ENCODE assay signal across 15 cellular contexts in the genomic region with DNA sequence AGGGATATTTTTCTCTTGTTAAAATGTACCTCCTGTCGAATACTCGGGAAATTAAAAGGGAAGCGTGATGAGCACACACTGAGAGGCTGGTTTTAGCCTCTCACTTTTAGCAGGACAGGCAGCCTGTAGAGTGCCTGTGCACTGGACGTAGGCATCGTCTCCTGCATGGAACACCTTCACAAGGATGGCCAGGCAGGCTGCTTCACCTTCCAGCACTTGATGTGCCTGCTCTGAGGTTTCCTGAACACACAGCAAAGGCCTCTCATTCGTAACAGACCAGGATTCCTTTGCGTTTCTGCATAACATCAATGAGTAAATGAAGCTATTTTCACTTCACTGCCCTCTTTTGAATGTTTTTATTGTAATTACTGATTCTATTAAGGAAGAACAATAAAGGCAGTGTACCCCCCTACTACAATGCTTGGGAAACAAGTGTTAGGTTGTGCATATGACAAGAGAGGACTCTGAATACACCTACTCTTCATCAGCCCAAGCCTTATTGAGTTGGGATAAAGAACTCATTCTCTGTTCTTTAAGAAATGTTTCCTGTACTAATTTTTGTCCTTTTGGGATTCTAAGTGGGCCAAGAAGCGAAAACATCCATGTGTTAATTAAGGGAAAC.
DNase-seq lines count a peak whose midpoint lies in the region; ATAC-seq and TF ChIP-seq lines count a peak whose summit lies in the region.
"Had no signal": no experiment of that assay in that cellular context is flagged by ENCODE, and none has a peak within 500 bp of the region (broad histone marks: within the 10 kb centered on the region; RNA-seq: fewer than 3 reads in every experiment).

No MANE protein-coding gene starts in this region.

- H3K36me3 ChIP-seq in SK-N-SH (replicated peaks in 1 of 2; ENCODE audit: control insufficient read depth in 1 of 2, insufficient read depth in 2 of 2, low read length in 1 of 2), result no peaks in the 10 kb centered on the region
- no peaks in the 10 kb centered on the region for H3K36me3 ChIP-seq in endodermal cell (ENCODE audit: control insufficient read depth, insufficient read depth, low read length)
- no peaks in the 10 kb centered on the region for H3K36me3 ChIP-seq in mesenchymal stem cell (ENCODE audit: control insufficient read depth in 1 of 2, insufficient read depth in 2 of 2, low read depth in 1 of 2, low read length in 2 of 2)
- H3K36me3 ChIP-seq in smooth muscle cell (ENCODE audit: low read depth), result no peaks in the 10 kb centered on the region
- H3K36me3 ChIP-seq: BLaER1 treated with 17β-estradiol and CSF1 and Interleukin-3, amounts not matched to agents 10 nM and 100 nM had no signal

- H3K23ac ChIP-seq in mesenchymal stem cell (ENCODE audit: low read length in 2 of 2), result no peak overlapping the region

- no peaks in the 10 kb centered on the region for H3K27me3 Mint-ChIP-seq in endodermal cell (ENCODE audit: insufficient read depth)
- H3K27me3 Mint-ChIP-seq: CD4-positive, CD25-positive, alpha-beta regulatory T cell had no signal

- H3K4ac ChIP-seq in mesenchymal stem cell (ENCODE audit: low read depth in 1 of 2, low read length in 2 of 2), result no peak overlapping the region

- H3K14ac ChIP-seq in mesenchymal stem cell (ENCODE audit: low read length in 2 of 2), result no peak overlapping the region

- H3K4me1 Mint-ChIP-seq in endodermal cell, result peaks cover 2% of the 10 kb centered on the region
- H3K4me1 Mint-ChIP-seq: CD4-positive, CD25-positive, alpha-beta regulatory T cell had no signal

- no peak for TF ChIP-seq CTCF in SK-N-SH (IDR thresholded peaks at IDR 0.05)
- TF ChIP-seq CTCF in endodermal cell (conservative IDR thresholded peaks at IDR 0.05), result no peak
- TF ChIP-seq CTCF in smooth muscle cell (IDR thresholded peaks at IDR 0.05; ENCODE audit: borderline replicate concordance, insufficient read depth, poor library complexity, severe bottlenecking), result no peak

- WGBS in SK-N-SH (ENCODE audit: low lambda C conversion rate), result 13% methylated on average over 8 of the region's 8 CpGs
- WGBS in endodermal cell (ENCODE audit: insufficient coverage in 1 of 2, insufficient read length in 1 of 2), 2 experiments, result 89 to 91% methylated on average over 7 to 8 of the region's 8 CpGs
- WGBS in mesenchymal stem cell, result 85% methylated on average over 5 of the region's 8 CpGs
- WGBS in smooth muscle cell (ENCODE audit: low lambda C conversion rate), result 93% methylated on average over 8 of the region's 8 CpGs

- H3K36me3 Mint-ChIP-seq in endodermal cell (ENCODE audit: low read depth), result no peaks in the 10 kb centered on the region
- H3K36me3 Mint-ChIP-seq: CD4-positive, CD25-positive, alpha-beta regulatory T cell had no signal

- H3K4me2 ChIP-seq in SK-N-SH (0 out of 2 replicates have a peak overlapping the region, but pooled peaks have one; percentile 24), mesenchymal stem cell (ENCODE audit: low read length, poor library complexity, severe bottlenecking) (no peak overlapping the region), smooth muscle cell (no peak overlapping the region)
- H3K4me2 ChIP-seq: BLaER1 treated with 17β-estradiol and CSF1 and Interleukin-3, amounts not matched to agents 10 nM and 100 nM had no signal

- H3K9me3 ChIP-seq in SK-N-SH (no peaks in the 10 kb centered on the region), endodermal cell (ENCODE audit: control insufficient read depth, low read length) (no peaks in the 10 kb centered on the region), mesenchymal stem cell (ENCODE audit: control insufficient read depth, low read length) (peaks cover 5% of the 10 kb centered on the region), smooth muscle cell (replicated peaks; ENCODE audit: low read depth) (no peaks in the 10 kb centered on the region)
- H3K9me3 ChIP-seq: BLaER1 treated with 17β-estradiol and CSF1 and Interleukin-3, amounts not matched to agents 10 nM and 100 nM had no signal

- no peak overlapping the region for H4K8ac ChIP-seq in mesenchymal stem cell (ENCODE audit: low read length)

- no peaks in the 10 kb centered on the region for H3K79me1 ChIP-seq in mesenchymal stem cell (replicated peaks; ENCODE audit: low read length, poor library complexity, severe bottlenecking)

- no peak for TF ChIP-seq EP300 in SK-N-SH (IDR thresholded peaks at IDR 0.05; ENCODE audit: borderline replicate concordance in 1 of 2, low read depth in 1 of 2, low read length in 1 of 2)

- H3F3A ChIP-seq in SK-N-SH (replicated peaks; ENCODE audit: insufficient read depth) (no peaks in the 10 kb centered on the region), smooth muscle cell (ENCODE audit: low read depth) (no peaks in the 10 kb centered on the region)

- no peak overlapping the region for H3K4me3 Mint-ChIP-seq in endodermal cell

- POLR2A ChIA-PET in SK-N-SH (lab: Yijun Ruan, JAX), result no interaction called here

- H2AK5ac ChIP-seq in mesenchymal stem cell (ENCODE audit: low read length, severe bottlenecking), result no peak overlapping the region

- H3K79me2 ChIP-seq in SK-N-SH (ENCODE audit: insufficient read depth), result no peaks in the 10 kb centered on the region
- H3K79me2 ChIP-seq in smooth muscle cell (ENCODE audit: low read depth), result no peaks in the 10 kb centered on the region

- no peaks in the 10 kb centered on the region for H3K27me3 ChIP-seq in SK-N-SH (ENCODE audit: insufficient read depth)
- H3K27me3 ChIP-seq in endodermal cell (ENCODE audit: control insufficient read depth, insufficient read depth, low read length, poor library complexity, severe bottlenecking), result no peaks in the 10 kb centered on the region
- H3K27me3 ChIP-seq in mesenchymal stem cell (ENCODE audit: control insufficient read depth in 1 of 2, insufficient read depth in 1 of 2, low read length in 2 of 2), result no peaks in the 10 kb centered on the region
- H3K27me3 ChIP-seq in smooth muscle cell (ENCODE audit: low read depth), result no peaks in the 10 kb centered on the region
- H3K27me3 ChIP-seq: BLaER1 treated with 17β-estradiol and CSF1 and Interleukin-3, amounts not matched to agents 10 nM and 100 nM had no signal

- CTCF ChIA-PET in SK-N-SH (lab: Yijun Ruan, JAX), result no interaction called here

- no peak overlapping the region for H2BK15ac ChIP-seq in mesenchymal stem cell (ENCODE audit: low read depth, poor library complexity, severe bottlenecking)

- no peak overlapping the region for H2BK120ac ChIP-seq in mesenchymal stem cell (ENCODE audit: low read depth, low read length)

- no peak overlapping the region for H3K27ac Mint-ChIP-seq in endodermal cell
- H3K27ac Mint-ChIP-seq: CD4-positive, CD25-positive, alpha-beta regulatory T cell had no signal

- no peaks in the 10 kb centered on the region for H4K20me1 ChIP-seq in SK-N-SH (ENCODE audit: insufficient read depth)
- H4K20me1 ChIP-seq in smooth muscle cell (ENCODE audit: low read depth), result no peaks in the 10 kb centered on the region
- H4K20me1 ChIP-seq: BLaER1 treated with 17β-estradiol and CSF1 and Interleukin-3, amounts not matched to agents 10 nM and 100 nM had no signal

- no peak for DNase-seq in SK-N-SH
- DNase-seq in endodermal cell, result peak; percentile 44
- DNase-seq in mesenchymal stem cell, result no peak
- no peak for DNase-seq in smooth muscle cell (lab: John Stamatoyannopoulos, UW; ENCODE audit: unreplicated experiment)
- no peak for DNase-seq in SW 1271 (lab: John Stamatoyannopoulos, UW)
- DNase-seq in HUDEP-2 (lab: John Stamatoyannopoulos, UW; ENCODE audit: unreplicated experiment in 76 of 76), result no peak
- DNase-seq: AML-193; CD4-positive, CD25-positive, alpha-beta regulatory T cell; DMS53; H7 had no signal

- H4K91ac ChIP-seq in mesenchymal stem cell (ENCODE audit: low read length), result peak overlapping the region; percentile 39

- H3K9ac ChIP-seq in SK-N-SH, result no peak overlapping the region
- H3K9ac ChIP-seq in endodermal cell (ENCODE audit: extremely low read depth, low read length, poor library complexity, severe bottlenecking), result no peak overlapping the region
- H3K9ac ChIP-seq in mesenchymal stem cell (ENCODE audit: low read length), result no peak overlapping the region
- H3K9ac ChIP-seq in smooth muscle cell (ENCODE audit: low read depth), result no peak overlapping the region
- H3K9ac ChIP-seq: BLaER1 treated with 17β-estradiol and CSF1 and Interleukin-3, amounts not matched to agents 10 nM and 100 nM had no signal

- ATAC-seq in SK-N-SH treated with all-trans-retinoic acid at 6 μM for 48 hours (no peak), HG03045 (IDR thresholded peaks at IDR 0.05; ENCODE audit: unreplicated experiment) (no peak)
- ATAC-seq: HepG2 had no signal

- no peaks in the 10 kb centered on the region for H3K9me2 ChIP-seq in SK-N-SH

- H2BK5ac ChIP-seq in mesenchymal stem cell (ENCODE audit: low read depth, low read length, poor library complexity, severe bottlenecking), result no peak overlapping the region

- no peaks in the 10 kb centered on the region for H3K4me1 ChIP-seq in SK-N-SH (ENCODE audit: control insufficient read depth in 1 of 2, insufficient read depth in 2 of 2, low read depth in 1 of 2, low read length in 1 of 2)
- H3K4me1 ChIP-seq in endodermal cell (ENCODE audit: control insufficient read depth, insufficient read depth, low read length), result no peaks in the 10 kb centered on the region
- no peaks in the 10 kb centered on the region for H3K4me1 ChIP-seq in mesenchymal stem cell (ENCODE audit: control insufficient read depth, insufficient read depth, low read depth, low read length)
- peaks cover 27% of the 10 kb centered on the region for H3K4me1 ChIP-seq in smooth muscle cell (ENCODE audit: low read depth)
- H3K4me1 ChIP-seq: BLaER1 treated with 17β-estradiol and CSF1 and Interleukin-3, amounts not matched to agents 10 nM and 100 nM had no signal

- TF ChIP-seq RAD21 in SK-N-SH (IDR thresholded peaks at IDR 0.05; ENCODE audit: low read length), result no peak

- H3K27ac ChIP-seq in SK-N-SH (ENCODE audit: low read depth in 2 of 2, low read length in 1 of 2), result no peak overlapping the region
- no peak overlapping the region for H3K27ac ChIP-seq in endodermal cell (ENCODE audit: low read depth, low read length)
- H3K27ac ChIP-seq in mesenchymal stem cell (ENCODE audit: low read length, poor library complexity, severe bottlenecking), result no peak overlapping the region
- H3K27ac ChIP-seq in smooth muscle cell (ENCODE audit: low read depth), result peak overlapping the region; percentile 77
- H3K27ac ChIP-seq: 22Rv1; BLaER1 treated with 17β-estradiol and CSF1 and Interleukin-3, amounts not matched to agents 10 nM and 100 nM had no signal

- no peak overlapping the region for H3K18ac ChIP-seq in mesenchymal stem cell (ENCODE audit: low read depth in 1 of 2, low read length in 2 of 2)

- no peaks in the 10 kb centered on the region for H3K9me3 Mint-ChIP-seq in endodermal cell

- H3K4me3 ChIP-seq in SK-N-SH (ENCODE audit: low read depth in 2 of 2, low read length in 1 of 2) (no peak overlapping the region), endodermal cell (ENCODE audit: low read length) (no peak overlapping the region), mesenchymal stem cell (ENCODE audit: insufficient read depth in 1 of 2, low read depth in 1 of 2, low read length in 2 of 2) (no peak overlapping the region), smooth muscle cell (no peak overlapping the region)
- H3K4me3 ChIP-seq: BLaER1 treated with 17β-estradiol and CSF1 and Interleukin-3, amounts not matched to agents 10 nM and 100 nM had no signal

- H2AFZ ChIP-seq in SK-N-SH (ENCODE audit: low read depth) (no peak overlapping the region), mesenchymal stem cell (ENCODE audit: low read depth, low read length) (no peak overlapping the region), smooth muscle cell (ENCODE audit: low read depth) (no peak overlapping the region)

- no peak overlapping the region for H2BK12ac ChIP-seq in mesenchymal stem cell (ENCODE audit: low read length in 2 of 2)
